10 cellular contexts compared by ENCODE assay signal in genomic region chr5:78540335-78541057, GRCh38.
DNase-seq lines count a peak whose midpoint lies in the region; ATAC-seq, FAIRE-seq and TF ChIP-seq lines count a peak whose summit lies in the region.
"Had no signal": no experiment of that assay in that cellular context is flagged by ENCODE, and none has a peak within 500 bp of the region (broad histone marks: within the 10 kb centered on the region; RNA-seq: fewer than 3 reads in every experiment).

No MANE protein-coding gene starts in this region.

- DNase-seq in astrocyte (ENCODE audit: low read depth) = no peak
- peak; percentile 53 for DNase-seq in inferior parietal cortex (ENCODE audit: extremely low spot score)
- DNase-seq in GM10248 (ENCODE audit: extremely low spot score) = no peak
- no peak for DNase-seq in CD4-positive, alpha-beta T cell
- DNase-seq in NCI-H69 (lab: John Stamatoyannopoulos, UW) = no peak
- DNase-seq in testis = no peak
- DNase-seq: NCI-H1417 treated with DMSO at 0.1 percent for 48 hours had no signal

- no peak overlapping the region for H3K4me3 Mint-ChIP-seq in astrocyte (ENCODE audit: unreplicated experiment)
- H3K4me3 Mint-ChIP-seq in CD4-positive, alpha-beta T cell = no peak overlapping the region

- H3K27me3 Mint-ChIP-seq in astrocyte (ENCODE audit: low read depth, unreplicated experiment) = no peaks in the 10 kb centered on the region
- H3K27me3 Mint-ChIP-seq in CD4-positive, alpha-beta T cell = no peaks in the 10 kb centered on the region

- intact Hi-C loops in CD4-positive, alpha-beta T cell (cut with DNase I, micrococcal nuclease) = no loop called here
- intact Hi-C loops in testis (cut with DNase I; ENCODE audit: low total_unique reads) = loop anchor here (10.0 kb wide), 1 partner anchor 94 kb away; no protein-coding TSS in a partner anchor

- no peak overlapping the region for H2AFZ ChIP-seq in astrocyte (ENCODE audit: low read depth, low read length)

- CTCF ChIA-PET in GM10248 (lab: Yijun Ruan, JAX) = interaction anchor here (1.0 to 1.4 kb wide), 3 partner anchors 11 to 45 kb away, joined by 4 read pairs; no protein-coding TSS in a partner anchor
- CTCF ChIA-PET in CD4-positive, alpha-beta T cell (lab: Charles Lee) = no interaction called here

- peaks cover 23% of the 10 kb centered on the region for H3K4me1 Mint-ChIP-seq in astrocyte (ENCODE audit: low read depth, unreplicated experiment)
- H3K4me1 Mint-ChIP-seq in CD4-positive, alpha-beta T cell (ENCODE audit: low read depth) = no peaks in the 10 kb centered on the region

- peaks cover 51% of the 10 kb centered on the region for H3K79me2 ChIP-seq in astrocyte (ENCODE audit: insufficient read depth, low read length)

- no peak for FAIRE-seq in astrocyte (lab: Jason Lieb, UNC)

- 82% methylated on average over 7 of the region's 7 CpGs for WGBS in HUES64
- 47 to 54% methylated on average over 3 to 7 of the region's 7 CpGs for WGBS in testis, 2 donors

- POLR2A ChIA-PET in GM10248 (lab: Yijun Ruan, JAX) = no interaction called here
- POLR2A ChIA-PET in CD4-positive, alpha-beta T cell (lab: Charles Lee) = no interaction called here

- H3K4me2 ChIP-seq in astrocyte (ENCODE audit: low read length) = peak overlapping the region; percentile 24

- H3K27me3 ChIP-seq in HUES64 (ENCODE audit: insufficient read depth, low read length) (no peaks in the 10 kb centered on the region), astrocyte (ENCODE audit: insufficient read depth, low read length) (no peaks in the 10 kb centered on the region), skeletal muscle tissue (ENCODE audit: control insufficient read depth in 3 of 3, insufficient read depth in 3 of 3, low read length in 3 of 3) (no peaks in the 10 kb centered on the region), testis (no peaks in the 10 kb centered on the region)
- no peaks in the 10 kb centered on the region for H3K27me3 ChIP-seq in CD4-positive, alpha-beta T cell (ENCODE audit: control insufficient read depth, insufficient read depth, low read length)

- H4K20me1 ChIP-seq in astrocyte (ENCODE audit: insufficient read depth, low read length) = no peaks in the 10 kb centered on the region

- H3K27ac ChIP-seq in HUES64 (ENCODE audit: low read depth, low read length) (peak overlapping the region; percentile 28; the same call in 1 of the 2 replicates), astrocyte (ENCODE audit: low read depth, low read length) (peak overlapping the region; percentile 33), skeletal muscle tissue (ENCODE audit: low read depth, low read length) (peak overlapping the region; percentile 73), testis (peak overlapping the region in 1 of 2 donors; percentile 46)
- no peak overlapping the region for H3K27ac ChIP-seq in CD4-positive, alpha-beta T cell (ENCODE audit: low read depth, low read length)
- H3K27ac ChIP-seq: epithelial cell of prostate had no signal

- H3K4me1 ChIP-seq in HUES64 (ENCODE audit: insufficient read depth, low read length) = peaks cover 33% of the 10 kb centered on the region
- H3K4me1 ChIP-seq in astrocyte (ENCODE audit: insufficient read depth, low read length) = peaks cover 29% of the 10 kb centered on the region
- peaks cover 8 to 14% (median 14%) of the 10 kb centered on the region in 3 donors for H3K4me1 ChIP-seq in skeletal muscle tissue (ENCODE audit: control insufficient read depth in 3 of 3, insufficient read depth in 3 of 3, low read length in 3 of 3)
- H3K4me1 ChIP-seq in testis = peaks cover 21% of the 10 kb centered on the region

- TF ChIP-seq POLR2A in testis (IDR thresholded peaks at IDR 0.05) = no peak

- no peaks in the 10 kb centered on the region for H3K36me3 ChIP-seq in HUES64 (ENCODE audit: insufficient read depth, low read length)
- no peaks in the 10 kb centered on the region for H3K36me3 ChIP-seq in astrocyte (ENCODE audit: insufficient read depth, low read length)
- no peaks in the 10 kb centered on the region for H3K36me3 ChIP-seq in skeletal muscle tissue (ENCODE audit: control insufficient read depth in 3 of 3, insufficient read depth in 3 of 3, low read length in 3 of 3)
- H3K36me3 ChIP-seq in testis (ENCODE audit: low read depth, missing control alignments) = no peaks in the 10 kb centered on the region

- no peak overlapping the region for H3K27ac Mint-ChIP-seq in astrocyte (ENCODE audit: unreplicated experiment)
- H3K27ac Mint-ChIP-seq in CD4-positive, alpha-beta T cell = no peak overlapping the region

- peaks cover 3% of the 10 kb centered on the region for H3K36me3 Mint-ChIP-seq in astrocyte (ENCODE audit: low read depth, unreplicated experiment)
- H3K36me3 Mint-ChIP-seq in CD4-positive, alpha-beta T cell (ENCODE audit: low read depth) = no peaks in the 10 kb centered on the region

- H3K9ac ChIP-seq in HUES64 (ENCODE audit: low read depth, low read length) = no peak overlapping the region
- peak overlapping the region; percentile 49 for H3K9ac ChIP-seq in astrocyte (ENCODE audit: low read length)
- no peak overlapping the region for H3K9ac ChIP-seq in skeletal muscle tissue (ENCODE audit: low read depth in 1 of 3, low read length in 3 of 3)

- no peaks in the 10 kb centered on the region for H3K9me3 Mint-ChIP-seq in astrocyte (ENCODE audit: unreplicated experiment)
- no peaks in the 10 kb centered on the region for H3K9me3 Mint-ChIP-seq in CD4-positive, alpha-beta T cell

- H3K4me3 ChIP-seq in HUES64 (ENCODE audit: low read length) = no peak overlapping the region
- no peak overlapping the region for H3K4me3 ChIP-seq in astrocyte (ENCODE audit: insufficient read depth, low read depth, low read length)
- H3K4me3 ChIP-seq in skeletal muscle tissue (ENCODE audit: low read length in 3 of 3) = no peak overlapping the region
- H3K4me3 ChIP-seq in testis = no peak overlapping the region

- TF ChIP-seq CTCF in astrocyte (IDR thresholded peaks at IDR 0.05; ENCODE audit: insufficient read depth, low read depth, low read length) (no peak), GM10248 (IDR thresholded peaks at IDR 0.05; ENCODE audit: control extremely low read depth, extremely low read depth, low read depth, missing control alignments) (no peak), testis (IDR thresholded peaks at IDR 0.05) (no peak)
- TF ChIP-seq CTCF in CD4-positive, alpha-beta T cell (IDR thresholded peaks at IDR 0.05) = no peak

- no peak for ATAC-seq in CD4-positive, alpha-beta T cell (ENCODE audit: poor library complexity)

- H3K9me3 ChIP-seq in HUES64 (ENCODE audit: insufficient read depth, low read depth, low read length) = no peaks in the 10 kb centered on the region
- no peaks in the 10 kb centered on the region for H3K9me3 ChIP-seq in astrocyte (ENCODE audit: insufficient read depth, low read depth, low read length)
- H3K9me3 ChIP-seq in skeletal muscle tissue (ENCODE audit: control insufficient read depth in 3 of 3, low read length in 3 of 3) = no peaks in the 10 kb centered on the region
- no peaks in the 10 kb centered on the region for H3K9me3 ChIP-seq in CD4-positive, alpha-beta T cell (ENCODE audit: control insufficient read depth, low read length)
- no peaks in the 10 kb centered on the region for H3K9me3 ChIP-seq in testis
